Comparison of ENCODE assay signal across 1 cellular context in the genomic region with DNA sequence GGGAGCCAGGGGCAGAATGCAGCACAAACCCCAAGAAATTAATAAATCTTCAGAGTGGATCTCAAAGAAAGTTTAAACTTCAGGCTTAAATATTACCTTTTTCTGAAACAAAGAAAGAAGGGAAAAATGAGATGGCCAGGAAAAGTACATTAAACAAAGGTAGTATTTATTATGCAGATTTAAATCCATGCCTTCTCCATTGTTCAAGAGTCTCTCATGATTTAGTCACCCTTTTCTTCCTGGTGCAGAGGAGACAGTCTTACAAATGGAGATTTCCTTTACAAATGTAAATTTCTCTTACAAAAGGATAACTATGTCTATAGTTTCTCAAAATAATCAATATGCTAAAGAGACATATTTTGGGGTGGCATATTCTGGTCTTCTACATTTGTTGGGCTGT.
TF ChIP-seq lines count a peak whose summit lies in the region.

No MANE protein-coding gene starts in this region.

TF ChIP-seq in WTC11, 78 proteins besides CTCF, POLR2A, EP300 and RAD21:
- TF ChIP-seq MAX (CRISPR knock-in tag; IDR thresholded peaks at IDR 0.05) (no peak), TEAD1 (CRISPR knock-in tag; IDR thresholded peaks at IDR 0.05) (no peak), TEAD4 (CRISPR knock-in tag; IDR thresholded peaks at IDR 0.05) (no peak), CBFB (CRISPR knock-in tag; IDR thresholded peaks at IDR 0.05; ENCODE audit: low read depth) (no peak), CREB1 (CRISPR knock-in tag; IDR thresholded peaks at IDR 0.05) (no peak), ZNF671 (CRISPR knock-in tag; IDR thresholded peaks at IDR 0.05) (no peak), AFF4 (CRISPR knock-in tag; IDR thresholded peaks at IDR 0.05; ENCODE audit: borderline replicate concordance) (no peak), ZNF263 (CRISPR knock-in tag; IDR thresholded peaks at IDR 0.05; ENCODE audit: low read depth) (no peak), E2F1 (CRISPR knock-in tag; IDR thresholded peaks at IDR 0.05) (no peak), FOXP1 (CRISPR knock-in tag; IDR thresholded peaks at IDR 0.05; ENCODE audit: borderline replicate concordance) (no peak), ZBTB21 (CRISPR knock-in tag; IDR thresholded peaks at IDR 0.05; ENCODE audit: borderline replicate concordance) (no peak)
- TF ChIP-seq, protein P1, sequence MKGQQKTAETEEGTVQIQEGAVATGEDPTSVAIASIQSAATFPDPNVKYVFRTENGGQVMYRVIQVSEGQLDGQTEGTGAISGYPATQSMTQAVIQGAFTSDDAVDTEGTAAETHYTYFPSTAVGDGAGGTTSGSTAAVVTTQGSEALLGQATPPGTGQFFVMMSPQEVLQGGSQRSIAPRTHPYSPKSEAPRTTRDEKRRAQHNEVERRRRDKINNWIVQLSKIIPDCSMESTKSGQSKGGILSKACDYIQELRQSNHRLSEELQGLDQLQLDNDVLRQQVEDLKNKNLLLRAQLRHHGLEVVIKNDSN (CRISPR knock-in tag; IDR thresholded peaks at IDR 0.05), result no peak
- TF ChIP-seq, protein P2, sequence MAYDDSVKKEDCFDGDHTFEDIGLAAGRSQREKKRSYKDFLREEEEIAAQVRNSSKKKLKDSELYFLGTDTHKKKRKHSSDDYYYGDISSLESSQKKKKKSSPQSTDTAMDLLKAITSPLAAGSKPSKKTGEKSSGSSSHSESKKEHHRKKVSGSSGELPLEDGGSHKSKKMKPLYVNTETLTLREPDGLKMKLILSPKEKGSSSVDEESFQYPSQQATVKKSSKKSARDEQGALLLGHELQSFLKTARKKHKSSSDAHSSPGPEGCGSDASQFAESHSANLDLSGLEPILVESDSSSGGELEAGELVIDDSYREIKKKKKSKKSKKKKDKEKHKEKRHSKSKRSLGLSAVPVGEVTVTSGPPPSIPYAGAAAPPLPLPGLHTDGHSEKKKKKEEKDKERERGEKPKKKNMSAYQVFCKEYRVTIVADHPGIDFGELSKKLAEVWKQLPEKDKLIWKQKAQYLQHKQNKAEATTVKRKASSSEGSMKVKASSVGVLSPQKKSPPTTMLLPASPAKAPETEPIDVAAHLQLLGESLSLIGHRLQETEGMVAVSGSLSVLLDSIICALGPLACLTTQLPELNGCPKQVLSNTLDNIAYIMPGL (CRISPR knock-in tag; IDR thresholded peaks at IDR 0.05), result no peak
